In genomic region chr7:102328863-102329262, GRCh38 we compare ENCODE assay signal across 13 cellular contexts. TPM values are rescaled to one million over a fixed set of nuclear protein-coding genes. Genes with fewer than 3 reads are reported as not detected.
DNase-seq lines count a peak whose midpoint lies in the region; ATAC-seq and TF ChIP-seq lines count a peak whose summit lies in the region.
"Not testable (repeated sequence)": the region's sequence is repeated elsewhere in the genome, so short reads cannot be mapped to it uniquely, and the experiment has no call there.
"Had no signal": no experiment of that assay in that cellular context is flagged by ENCODE, and none has a peak within 500 bp of the region (broad histone marks: within the 10 kb centered on the region; RNA-seq: fewer than 3 reads in every experiment).

No MANE protein-coding gene starts in this region.

- H3K27ac ChIP-seq in CD4-positive, CD25-positive, alpha-beta regulatory T cell (ENCODE audit: insufficient read depth, low read length, poor library complexity, severe bottlenecking); OCI-LY7 (ENCODE audit: low read depth, low read length, poor library complexity, severe bottlenecking): not testable (repeated sequence)

- not testable (repeated sequence) for DNase-seq in CD4-positive, CD25-positive, alpha-beta regulatory T cell; OCI-LY7 (ENCODE audit: low spot score); effector memory CD8-positive, alpha-beta T cell
- DNase-seq in activated CD4-positive, alpha-beta T cell treated with anti-CD3 and anti-CD28 coated beads, Interleukin-2, amount 10 ng/mL, durations not matched to agents 24 days and 14 days: peak; percentile 50

- peaks cover 32% of the 10 kb centered on the region for H3K27me3 Mint-ChIP-seq in CD4-positive, CD25-positive, alpha-beta regulatory T cell
- peaks cover 23% of the 10 kb centered on the region for H3K27me3 Mint-ChIP-seq in T-helper 1 cell treated with Interleukin-12 subunit alpha and Interleukin-12 subunit beta and Interleukin-4 antibody, amounts not matched to agents 30 μg/mL and 1 μg/mL, for 36 hours (ENCODE audit: low read depth)
- H3K27me3 Mint-ChIP-seq in activated CD4-positive, alpha-beta T cell treated with anti-CD3 and anti-CD28 coated beads, Interleukin-2, amount 10 ng/mL, durations not matched to agents 24 days and 14 days: peaks cover 12% of the 10 kb centered on the region
- peaks cover 14% of the 10 kb centered on the region for H3K27me3 Mint-ChIP-seq in activated T-helper 17 cell treated with anti-CD3 and anti-CD28 coated beads, Interleukin-2, amount 50 U/mL, for 72 hours
- peaks cover 12 to 52% of the 10 kb centered on the region in 2 donors for H3K27me3 Mint-ChIP-seq in effector memory CD8-positive, alpha-beta T cell
- H3K27me3 Mint-ChIP-seq in stimulated activated memory B cell treated with anti-CD40 and anti-IgM and Interleukin-4, amounts not matched to agents 10 μg/mL and 1 μg/mL and 100 μg/mL, for 72 hours: not testable (repeated sequence)

- not testable (repeated sequence) for H3K9me3 ChIP-seq in CD4-positive, CD25-positive, alpha-beta regulatory T cell (ENCODE audit: control insufficient read depth in 2 of 2, low read length in 2 of 2); OCI-LY7 (ENCODE audit: low read length)

- not testable (repeated sequence) for H3K36me3 ChIP-seq in CD4-positive, CD25-positive, alpha-beta regulatory T cell (ENCODE audit: control insufficient read depth, insufficient read depth, low read length); OCI-LY7 (ENCODE audit: insufficient read depth, low read length)

- H2AFZ ChIP-seq in OCI-LY7 (ENCODE audit: low read length): not testable (repeated sequence)

- not testable (repeated sequence) for H3K79me2 ChIP-seq in OCI-LY7 (ENCODE audit: insufficient read depth, low read depth, low read length)

- not testable (repeated sequence) for H3K4me1 ChIP-seq in CD4-positive, CD25-positive, alpha-beta regulatory T cell (ENCODE audit: control insufficient read depth, insufficient read depth, low read length, poor library complexity, severe bottlenecking)
- peaks cover 56% of the 10 kb centered on the region for H3K4me1 ChIP-seq in OCI-LY7 (ENCODE audit: insufficient read depth, low read length, poor library complexity, severe bottlenecking)

- CTCF ChIA-PET in OCI-LY7 (lab: Charles Lee; ENCODE audit: unreplicated experiment): not testable (repeated sequence)

- BruUV-seq in OCI-LY7 (replicated peaks; lab: Mats Ljungman, UMichigan): not testable (repeated sequence)

- not testable (repeated sequence) for H3K4me3 ChIP-seq in CD4-positive, CD25-positive, alpha-beta regulatory T cell (ENCODE audit: low read depth, low read length); OCI-LY7 (ENCODE audit: low read depth, low read length, poor library complexity, severe bottlenecking)

- H3K27ac Mint-ChIP-seq in CD4-positive, CD25-positive, alpha-beta regulatory T cell: peak overlapping the region in 2 of 3 donors; percentile 82 to 87
- H3K27ac Mint-ChIP-seq in T-helper 1 cell treated with Interleukin-12 subunit alpha and Interleukin-12 subunit beta and Interleukin-4 antibody, amounts not matched to agents 30 μg/mL and 1 μg/mL, for 36 hours: peak overlapping the region; percentile 77
- H3K27ac Mint-ChIP-seq in activated CD4-positive, alpha-beta T cell treated with anti-CD3 and anti-CD28 coated beads, Interleukin-2, amount 10 ng/mL, durations not matched to agents 24 days and 14 days: peak overlapping the region; percentile 58
- not testable (repeated sequence) for H3K27ac Mint-ChIP-seq in activated T-helper 17 cell treated with anti-CD3 and anti-CD28 coated beads, Interleukin-2, amount 50 U/mL, for 72 hours
- peak overlapping the region; percentile 77 to 96 for H3K27ac Mint-ChIP-seq in effector memory CD8-positive, alpha-beta T cell
- peak overlapping the region; percentile 49 for H3K27ac Mint-ChIP-seq in stimulated activated memory B cell treated with anti-CD40 and anti-IgM and Interleukin-4, amounts not matched to agents 10 μg/mL and 1 μg/mL and 100 μg/mL, for 72 hours

- not testable (repeated sequence) for H3K9me3 Mint-ChIP-seq in CD4-positive, CD25-positive, alpha-beta regulatory T cell; T-helper 1 cell treated with Interleukin-12 subunit alpha and Interleukin-12 subunit beta and Interleukin-4 antibody, amounts not matched to agents 30 μg/mL and 1 μg/mL, for 36 hours; activated CD4-positive, alpha-beta T cell treated with anti-CD3 and anti-CD28 coated beads, Interleukin-2, amount 10 ng/mL, durations not matched to agents 24 days and 14 days; activated T-helper 17 cell treated with anti-CD3 and anti-CD28 coated beads, Interleukin-2, amount 50 U/mL, for 72 hours; effector memory CD8-positive, alpha-beta T cell; stimulated activated memory B cell treated with anti-CD40 and anti-IgM and Interleukin-4, amounts not matched to agents 10 μg/mL and 1 μg/mL and 100 μg/mL, for 72 hours

- intact Hi-C loops in OCI-LY7 (cut with micrococcal nuclease; ENCODE audit: unreplicated experiment); activated CD4-positive, alpha-beta T cell treated with anti-CD3 and anti-CD28 coated beads, Interleukin-2, amount 10 ng/mL, durations not matched to agents 24 days and 14 days (cut with micrococcal nuclease): not testable (repeated sequence)

- H3K9me2 ChIP-seq in OCI-LY7 (ENCODE audit: insufficient read depth, low read length): not testable (repeated sequence)

- not testable (repeated sequence) for H3K27me3 ChIP-seq in CD4-positive, CD25-positive, alpha-beta regulatory T cell (ENCODE audit: control insufficient read depth, insufficient read depth, low read length)

- H3K36me3 Mint-ChIP-seq in CD4-positive, CD25-positive, alpha-beta regulatory T cell; T-helper 1 cell treated with Interleukin-12 subunit alpha and Interleukin-12 subunit beta and Interleukin-4 antibody, amounts not matched to agents 30 μg/mL and 1 μg/mL, for 36 hours (ENCODE audit: low read depth); activated CD4-positive, alpha-beta T cell treated with anti-CD3 and anti-CD28 coated beads, Interleukin-2, amount 10 ng/mL, durations not matched to agents 24 days and 14 days (ENCODE audit: low read depth); activated T-helper 17 cell treated with anti-CD3 and anti-CD28 coated beads, Interleukin-2, amount 50 U/mL, for 72 hours (ENCODE audit: low read depth); effector memory CD8-positive, alpha-beta T cell (ENCODE audit: insufficient read depth); stimulated activated memory B cell treated with anti-CD40 and anti-IgM and Interleukin-4, amounts not matched to agents 10 μg/mL and 1 μg/mL and 100 μg/mL, for 72 hours: not testable (repeated sequence)

- POLR2A ChIA-PET in OCI-LY7 (lab: Charles Lee): interaction anchor here (1.2 kb wide), 1 partner anchor 38 kb away, joined by 3 read pairs; no protein-coding TSS in a partner anchor

- ATAC-seq in CD4-positive, CD25-positive, alpha-beta regulatory T cell (ENCODE audit: low read depth in 2 of 2): peak in 1 of 2 donors; percentile 40
- not testable (repeated sequence) for ATAC-seq in activated T-helper 17 cell treated with anti-CD3 and anti-CD28 coated beads, Interleukin-2, amount 50 U/mL, for 72 hours (replicated peaks); stimulated activated memory B cell treated with anti-CD40 and anti-IgM and Interleukin-4, amounts not matched to agents 10 μg/mL and 1 μg/mL and 100 μg/mL, for 72 hours
- ATAC-seq in effector memory CD8-positive, alpha-beta T cell (replicated peaks): peak; percentile 42

- peak overlapping the region in 1 of 4 donors; percentile 66 for H3K4me3 Mint-ChIP-seq in CD4-positive, CD25-positive, alpha-beta regulatory T cell
- peak overlapping the region; percentile 48 for H3K4me3 Mint-ChIP-seq in T-helper 1 cell treated with Interleukin-12 subunit alpha and Interleukin-12 subunit beta and Interleukin-4 antibody, amounts not matched to agents 30 μg/mL and 1 μg/mL, for 36 hours
- peak overlapping the region; percentile 28 for H3K4me3 Mint-ChIP-seq in activated CD4-positive, alpha-beta T cell treated with anti-CD3 and anti-CD28 coated beads, Interleukin-2, amount 10 ng/mL, durations not matched to agents 24 days and 14 days
- H3K4me3 Mint-ChIP-seq in activated T-helper 17 cell treated with anti-CD3 and anti-CD28 coated beads, Interleukin-2, amount 50 U/mL, for 72 hours: peak overlapping the region; percentile 21
- peak overlapping the region in 1 of 2 donors; percentile 65 for H3K4me3 Mint-ChIP-seq in effector memory CD8-positive, alpha-beta T cell
- not testable (repeated sequence) for H3K4me3 Mint-ChIP-seq in stimulated activated memory B cell treated with anti-CD40 and anti-IgM and Interleukin-4, amounts not matched to agents 10 μg/mL and 1 μg/mL and 100 μg/mL, for 72 hours

- H3K4me1 Mint-ChIP-seq in CD4-positive, CD25-positive, alpha-beta regulatory T cell; T-helper 1 cell treated with Interleukin-12 subunit alpha and Interleukin-12 subunit beta and Interleukin-4 antibody, amounts not matched to agents 30 μg/mL and 1 μg/mL, for 36 hours (ENCODE audit: low read depth); activated CD4-positive, alpha-beta T cell treated with anti-CD3 and anti-CD28 coated beads, Interleukin-2, amount 10 ng/mL, durations not matched to agents 24 days and 14 days; activated T-helper 17 cell treated with anti-CD3 and anti-CD28 coated beads, Interleukin-2, amount 50 U/mL, for 72 hours; effector memory CD8-positive, alpha-beta T cell (ENCODE audit: low read depth in 2 of 2): not testable (repeated sequence)
- peaks cover 14% of the 10 kb centered on the region for H3K4me1 Mint-ChIP-seq in stimulated activated memory B cell treated with anti-CD40 and anti-IgM and Interleukin-4, amounts not matched to agents 10 μg/mL and 1 μg/mL and 100 μg/mL, for 72 hours

- TF ChIP-seq CTCF in OCI-LY7 (conservative IDR thresholded peaks at IDR 0.05; ENCODE audit: low read length): not testable (repeated sequence)

- peak overlapping the region; percentile 32; the same call in 1 of the 2 replicates for H3K4me2 ChIP-seq in OCI-LY7 (ENCODE audit: low read length)

- H4K20me1 ChIP-seq in OCI-LY7 (ENCODE audit: insufficient read depth, low read length): not testable (repeated sequence)

RNA-seq across cellular contexts. Expression of gene SPDYE6, which starts 27.4 kb away (rescaled TPM):
- not detected for total RNA-seq in CD4-positive, CD25-positive, alpha-beta regulatory T cell
- under 1 TPM in 2 of 4 donors, not detected in 2; 0.16 to 0.22 TPM for polyA plus RNA-seq in CD4-positive, CD25-positive, alpha-beta regulatory T cell
- total RNA-seq in OCI-LY7 (2014; rRNA removed; shearing (Covaris generic)): not detected in 2 replicates
- not detected in 2 replicates for total RNA-seq in OCI-LY7 (2022)
- not detected in 2 replicates for total RNA-seq in activated CD4-positive, alpha-beta T cell treated with anti-CD3 and anti-CD28 coated beads, Interleukin-2, amount 10 ng/mL, durations not matched to agents 24 days and 14 days
- not detected for total RNA-seq in activated T-helper 17 cell treated with anti-CD3 and anti-CD28 coated beads, Interleukin-2, amount 50 U/mL, for 72 hours
- total RNA-seq: A172; A673; Calu3; CD4-positive, alpha-beta memory T cell; HFFc6 had no signal
- polyA plus RNA-seq: BJ had no signal

RNA-seq across cellular contexts. Expression of gene SH2B2, which starts 42.2 kb away (rescaled TPM):
- total RNA-seq in CD4-positive, CD25-positive, alpha-beta regulatory T cell: 0.89 TPM
- under 1 TPM; 0.24 to 0.94 (median 0.48) TPM for polyA plus RNA-seq in CD4-positive, CD25-positive, alpha-beta regulatory T cell
- total RNA-seq in OCI-LY7 (2014; rRNA removed; shearing (Covaris generic)): 27.3 and 42.0 TPM in 2 replicates
- 109 and 131 TPM in 2 replicates for total RNA-seq in OCI-LY7 (2022)
- total RNA-seq in activated CD4-positive, alpha-beta T cell treated with anti-CD3 and anti-CD28 coated beads, Interleukin-2, amount 10 ng/mL, durations not matched to agents 24 days and 14 days: 2.9 and 3.1 TPM in 2 replicates
- total RNA-seq in activated T-helper 17 cell treated with anti-CD3 and anti-CD28 coated beads, Interleukin-2, amount 50 U/mL, for 72 hours: 10 to 100 TPM in 1 of 2 donors, 1 to 10 TPM in 1; 1.7 to 14.2 TPM
